Comparison of ENCODE assay signal across 11 cellular contexts in genomic region chr14:69703047-69704046, GRCh38.
DNase-seq lines count a peak whose midpoint lies in the region; ATAC-seq, FAIRE-seq and TF ChIP-seq lines count a peak whose summit lies in the region.
"Had no signal": no experiment of that assay in that cellular context is flagged by ENCODE, and none has a peak within 500 bp of the region (broad histone marks: within the 10 kb centered on the region; RNA-seq: fewer than 3 reads in every experiment).

No MANE protein-coding gene starts in this region.

- peaks cover 28 to 49% (median 35%) of the 10 kb centered on the region in 4 donors for H3K4me1 Mint-ChIP-seq in CD4-positive, CD25-positive, alpha-beta regulatory T cell
- H3K4me1 Mint-ChIP-seq in activated CD8-positive, alpha-beta T cell treated with anti-CD3 and anti-CD28 coated beads, Interleukin-2, amount 10 ng/mL, durations not matched to agents 7 days and 5 days (ENCODE audit: low read depth), result peaks cover 77% of the 10 kb centered on the region
- H3K4me1 Mint-ChIP-seq in mesothelial cell of epicardium, result peaks cover 11% of the 10 kb centered on the region

- no peaks in the 10 kb centered on the region for H3K27me3 ChIP-seq in CD4-positive, CD25-positive, alpha-beta regulatory T cell (ENCODE audit: control insufficient read depth, insufficient read depth, low read length)
- H3K27me3 ChIP-seq in PC-9 (ENCODE audit: insufficient read depth, low read depth), result no peaks in the 10 kb centered on the region

- H3K4me3 ChIP-seq in CD4-positive, CD25-positive, alpha-beta regulatory T cell (ENCODE audit: low read depth, low read length), result no peak overlapping the region
- H3K4me3 ChIP-seq in PC-9, result no peak overlapping the region

- no peak overlapping the region for H3K4me2 ChIP-seq in PC-9

- H3K9me2 ChIP-seq in PC-9 (ENCODE audit: insufficient read depth), result no peaks in the 10 kb centered on the region

- ATAC-seq in CD4-positive, CD25-positive, alpha-beta regulatory T cell (ENCODE audit: low read depth in 2 of 2), result peak in 1 of 2 donors; percentile 24
- peak; percentile 46 for ATAC-seq in activated CD8-positive, alpha-beta T cell treated with anti-CD3 and anti-CD28 coated beads, Interleukin-2, amount 10 ng/mL, durations not matched to agents 7 days and 5 days
- no peak for ATAC-seq in HG03342 (IDR thresholded peaks at IDR 0.05; ENCODE audit: unreplicated experiment)
- ATAC-seq: HCT116 had no signal

- BruUV-seq in PC-9 (replicated peaks; lab: Mats Ljungman, UMichigan), result no TSS peak

- H3K79me2 ChIP-seq in PC-9 (ENCODE audit: low read depth), result no peaks in the 10 kb centered on the region

- H3K9me3 Mint-ChIP-seq in CD4-positive, CD25-positive, alpha-beta regulatory T cell, result peaks cover 0 to 1% (median 0%) of the 10 kb centered on the region in 7 donors
- H3K9me3 Mint-ChIP-seq in activated CD8-positive, alpha-beta T cell treated with anti-CD3 and anti-CD28 coated beads, Interleukin-2, amount 10 ng/mL, durations not matched to agents 7 days and 5 days (ENCODE audit: insufficient read depth), result no peaks in the 10 kb centered on the region
- H3K9me3 Mint-ChIP-seq in mesothelial cell of epicardium, result no peaks in the 10 kb centered on the region

- peaks cover 51% of the 10 kb centered on the region for H3K36me3 ChIP-seq in CD4-positive, CD25-positive, alpha-beta regulatory T cell (ENCODE audit: control insufficient read depth, insufficient read depth, low read length)
- H3K36me3 ChIP-seq in PC-9 (ENCODE audit: low read depth), result no peaks in the 10 kb centered on the region

- H3K27ac ChIP-seq in CD4-positive, CD25-positive, alpha-beta regulatory T cell (ENCODE audit: insufficient read depth, low read length, poor library complexity, severe bottlenecking), result no peak overlapping the region
- no peak overlapping the region for H3K27ac ChIP-seq in PC-9

- POLR2A ChIA-PET in activated CD8-positive, alpha-beta T cell treated with anti-CD3 and anti-CD28 coated beads, Interleukin-2, amount 10 ng/mL, durations not matched to agents 7 days and 5 days (lab: Charles Lee), result no interaction called here
- POLR2A ChIA-PET in PC-9 (lab: Charles Lee; ENCODE audit: unreplicated experiment), result no interaction called here

- intact Hi-C loops in PC-9 (cut with micrococcal nuclease; ENCODE audit: unreplicated experiment), result no loop called here

- H4K20me1 ChIP-seq in PC-9 (ENCODE audit: insufficient read depth), result no peaks in the 10 kb centered on the region

- no peaks in the 10 kb centered on the region; the same call in 1 of the 2 replicates for H3F3A ChIP-seq in PC-9 (ENCODE audit: insufficient read depth, low read depth)

- no peaks in the 10 kb centered on the region for H3K27me3 Mint-ChIP-seq in CD4-positive, CD25-positive, alpha-beta regulatory T cell
- H3K27me3 Mint-ChIP-seq in activated CD8-positive, alpha-beta T cell treated with anti-CD3 and anti-CD28 coated beads, Interleukin-2, amount 10 ng/mL, durations not matched to agents 7 days and 5 days (ENCODE audit: low read depth), result no peaks in the 10 kb centered on the region
- H3K27me3 Mint-ChIP-seq in mesothelial cell of epicardium (ENCODE audit: low read depth), result no peaks in the 10 kb centered on the region

- H3K27ac Mint-ChIP-seq in CD4-positive, CD25-positive, alpha-beta regulatory T cell, result peak overlapping the region; percentile 6 to 75 (median 60)
- peak overlapping the region; percentile 72 for H3K27ac Mint-ChIP-seq in activated CD8-positive, alpha-beta T cell treated with anti-CD3 and anti-CD28 coated beads, Interleukin-2, amount 10 ng/mL, durations not matched to agents 7 days and 5 days
- H3K27ac Mint-ChIP-seq in mesothelial cell of epicardium, result peak overlapping the region; percentile 40

- DNase-seq in CD4-positive, CD25-positive, alpha-beta regulatory T cell, result no peak
- DNase-seq in KG1 (lab: John Stamatoyannopoulos, UW) (peak; percentile 73), mesothelial cell of epicardium (ENCODE audit: low spot score in 2 of 2, unreplicated experiment in 2 of 2) (no peak), H54 (ENCODE audit: insufficient read length, low spot score) (no peak), SK-N-DZ (ENCODE audit: low spot score) (no peak), PC-9 (no peak)
- DNase-seq in activated CD8-positive, alpha-beta T cell treated with anti-CD3 and anti-CD28 coated beads, Interleukin-2, amount 10 ng/mL, durations not matched to agents 7 days and 5 days, result no peak
- DNase-seq: activated CD4-positive, alpha-beta T cell treated with anti-CD3 and anti-CD28 coated beads for 4 hours; stimulated activated CD4-positive, alpha-beta T cell treated with anti-CD3 and anti-CD28 coated beads, Interleukin-4, amount 100 ng/mL, for 24 hours had no signal

- H3K4me3 Mint-ChIP-seq in CD4-positive, CD25-positive, alpha-beta regulatory T cell, result peak overlapping the region in 1 of 4 donors; percentile 17
- no peak overlapping the region for H3K4me3 Mint-ChIP-seq in activated CD8-positive, alpha-beta T cell treated with anti-CD3 and anti-CD28 coated beads, Interleukin-2, amount 10 ng/mL, durations not matched to agents 7 days and 5 days
- no peak overlapping the region for H3K4me3 Mint-ChIP-seq in mesothelial cell of epicardium

- no peak for TF ChIP-seq CTCF in mesothelial cell of epicardium (IDR thresholded peaks at IDR 0.05; ENCODE audit: unreplicated experiment)
- TF ChIP-seq CTCF in PC-9 (conservative IDR thresholded peaks at IDR 0.05), result no peak

- no peaks in the 10 kb centered on the region for H3K9me3 ChIP-seq in CD4-positive, CD25-positive, alpha-beta regulatory T cell (ENCODE audit: control insufficient read depth in 2 of 2, low read length in 2 of 2)
- H3K9me3 ChIP-seq in PC-9 (ENCODE audit: insufficient read depth, low read depth), result no peaks in the 10 kb centered on the region

- H3K4me1 ChIP-seq in CD4-positive, CD25-positive, alpha-beta regulatory T cell (ENCODE audit: control insufficient read depth, insufficient read depth, low read length, poor library complexity, severe bottlenecking), result peaks cover 9% of the 10 kb centered on the region
- H3K4me1 ChIP-seq in PC-9 (replicated peaks; ENCODE audit: insufficient read depth), result no peaks in the 10 kb centered on the region

- no peak for FAIRE-seq in H54 (lab: Jason Lieb, UNC)

- H2AFZ ChIP-seq in PC-9, result no peak overlapping the region

- TF ChIP-seq POLR2A in H54 (IDR thresholded peaks at IDR 0.05; ENCODE audit: low read depth, low read length), result no peak

- H3K36me3 Mint-ChIP-seq in CD4-positive, CD25-positive, alpha-beta regulatory T cell, result peaks cover 26% of the 10 kb centered on the region
- H3K36me3 Mint-ChIP-seq in activated CD8-positive, alpha-beta T cell treated with anti-CD3 and anti-CD28 coated beads, Interleukin-2, amount 10 ng/mL, durations not matched to agents 7 days and 5 days (ENCODE audit: low read depth), result peaks cover 42% of the 10 kb centered on the region
- H3K36me3 Mint-ChIP-seq in mesothelial cell of epicardium, result peaks cover 2% of the 10 kb centered on the region

- CTCF ChIA-PET in activated CD8-positive, alpha-beta T cell treated with anti-CD3 and anti-CD28 coated beads, Interleukin-2, amount 10 ng/mL, durations not matched to agents 7 days and 5 days (lab: Charles Lee), result interaction anchor here (1.0 to 1.6 kb wide), 2 partner anchors 24 to 29 kb away, joined by 4 to 6 read pairs; no protein-coding TSS in a partner anchor
- CTCF ChIA-PET in PC-9 (lab: Charles Lee), result no interaction called here
